2 cellular contexts compared by ENCODE assay signal in the genomic region with DNA sequence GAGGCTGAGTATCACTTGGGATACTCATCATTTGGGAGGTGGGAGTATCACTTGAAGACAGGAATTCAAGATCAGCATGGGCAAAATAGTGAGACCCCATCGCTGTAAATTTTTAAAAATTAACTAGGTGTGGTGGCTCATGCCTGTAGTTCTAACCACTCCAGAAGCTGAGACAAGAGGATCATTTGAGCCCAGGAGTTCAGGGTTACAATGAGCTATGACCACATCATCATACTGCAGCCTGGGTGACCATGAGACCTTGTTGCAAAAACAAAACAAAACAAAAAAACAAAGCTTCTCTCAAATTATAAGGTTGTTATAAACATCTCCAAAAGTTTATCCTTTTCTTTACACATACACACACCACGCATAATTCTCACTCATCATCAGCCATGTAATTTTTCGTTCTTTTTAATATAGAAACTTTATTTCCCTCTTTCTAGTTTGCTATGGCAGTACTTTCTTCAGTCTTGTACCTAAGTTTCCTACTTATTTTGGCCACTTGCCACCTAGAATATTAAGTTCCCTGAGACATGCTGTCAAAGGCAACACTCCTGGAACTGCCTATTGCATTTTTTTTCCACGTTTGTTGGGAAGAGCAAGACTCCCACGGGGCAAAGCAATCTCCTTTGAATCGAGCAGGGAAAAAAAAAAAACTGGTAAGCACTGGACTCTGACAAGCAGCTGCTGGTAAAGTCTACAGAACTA.
TF ChIP-seq lines count a peak whose summit lies in the region.

No MANE protein-coding gene starts in this region.

TF ChIP-seq in HepG2, 621 proteins besides CTCF, POLR2A, EP300 and RAD21:
- TF ChIP-seq ZNF589 (CRISPR knock-in tag; conservative IDR thresholded peaks at IDR 0.05) = no peak
- TF ChIP-seq ZNF121 (CRISPR knock-in tag; IDR thresholded peaks at IDR 0.05) = peak; percentile 25; the same call in 1 of the 2 replicates

TF ChIP-seq in GM12891, 5 proteins besides CTCF, POLR2A, EP300 and RAD21:
- no peak for TF ChIP-seq SPI1 (IDR thresholded peaks at IDR 0.05; ENCODE audit: low read depth, low read length)
- TF ChIP-seq POLR2AphosphoS5 (IDR thresholded peaks at IDR 0.05; ENCODE audit: low read depth, low read length) = no peak
- TF ChIP-seq POU2F2 (IDR thresholded peaks at IDR 0.05; ENCODE audit: low read depth, low read length) = no peak
- no peak for TF ChIP-seq TAF1 (IDR thresholded peaks at IDR 0.05; ENCODE audit: low read depth, low read length)
- TF ChIP-seq PAX5 (IDR thresholded peaks at IDR 0.05; ENCODE audit: insufficient read depth, low read length, severe bottlenecking) = no peak
